In the genomic region with DNA sequence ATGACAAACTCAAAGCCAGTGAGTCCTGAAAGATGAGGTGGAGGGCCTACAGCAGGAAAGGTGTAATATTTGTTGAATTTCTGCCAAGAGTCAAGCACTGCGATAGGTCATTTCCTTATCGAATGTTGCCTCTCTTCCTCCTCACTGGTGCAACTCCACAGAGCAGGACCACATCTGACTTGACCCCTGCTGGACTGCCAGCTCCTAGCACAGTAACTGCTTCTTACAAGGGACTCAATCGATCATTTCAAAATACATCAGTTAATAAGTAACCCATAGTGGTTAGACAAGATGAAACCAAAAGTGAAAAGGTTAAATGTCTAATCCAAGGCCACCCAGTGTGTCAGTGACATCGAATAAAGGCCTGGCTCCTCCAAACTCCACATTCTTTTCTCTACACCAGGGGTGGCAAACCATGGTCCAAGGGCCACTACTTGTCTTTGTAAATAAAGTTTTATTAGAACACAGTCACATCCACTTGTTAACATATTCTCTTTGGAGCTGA, we compare ENCODE assay signal across 8 cellular contexts.
DNase-seq lines count a peak whose midpoint lies in the region; ATAC-seq, FAIRE-seq and TF ChIP-seq lines count a peak whose summit lies in the region.

No MANE protein-coding gene starts in this region.

- no peaks in the 10 kb centered on the region for H3K9me3 ChIP-seq in keratinocyte (ENCODE audit: control insufficient read depth, low read depth, low read length)
- no peaks in the 10 kb centered on the region for H3K9me3 ChIP-seq in tibial nerve

- DNase-seq in GM13976 (ENCODE audit: low spot score) (peak; percentile 64), keratinocyte (ENCODE audit: low read depth, low spot score) (peak; percentile 21), KG1 (lab: John Stamatoyannopoulos, UW) (no peak), cortex of kidney (lab: John Stamatoyannopoulos, UW) (no peak), D341Med (ENCODE audit: low spot score) (no peak), tibial nerve (ENCODE audit: low spot score in 2 of 2) (no peak)

- H3K36me3 ChIP-seq in keratinocyte (ENCODE audit: control insufficient read depth in 2 of 2, extremely low read depth in 1 of 2, insufficient read depth in 2 of 2, low read length in 2 of 2) (peaks cover 2 to 3% of the 10 kb centered on the region in 2 experiments), tibial nerve (no peaks in the 10 kb centered on the region)

- no peak overlapping the region for H3K27ac ChIP-seq in keratinocyte (ENCODE audit: control insufficient read depth, insufficient read depth, low read length)
- no peak overlapping the region for H3K27ac ChIP-seq in tibial nerve

- ATAC-seq in GM21528 (IDR thresholded peaks at IDR 0.05; ENCODE audit: low FRiP score, unreplicated experiment), result peak; percentile 94
- ATAC-seq in HG03442 (IDR thresholded peaks at IDR 0.05; ENCODE audit: unreplicated experiment), result peak; percentile 77

- dilution Hi-C loops in keratinocyte (cut with MboI; ENCODE audit: extremely low pct_ligation_motif_present, low sequenced_read_pairs), result no loop called here

- peak overlapping the region; percentile 76 for H3K4me2 ChIP-seq in keratinocyte (ENCODE audit: control insufficient read depth, extremely low read depth, insufficient read depth, low read depth, low read length)

- no peaks in the 10 kb centered on the region for H3K9me1 ChIP-seq in keratinocyte (ENCODE audit: control insufficient read depth, extremely low read depth, insufficient read depth, low read length)

- H4K20me1 ChIP-seq in keratinocyte (ENCODE audit: control insufficient read depth, extremely low read depth, insufficient read depth, low read length), result no peaks in the 10 kb centered on the region

- no peak overlapping the region for H3K4me3 ChIP-seq in keratinocyte (ENCODE audit: control insufficient read depth in 2 of 3, extremely low read depth in 1 of 3, insufficient read depth in 2 of 3, low read depth in 1 of 3, low read length in 3 of 3)
- no peak overlapping the region for H3K4me3 ChIP-seq in tibial nerve

- TF ChIP-seq POLR2A in tibial nerve (IDR thresholded peaks at IDR 0.05), result no peak

- H3K4me1 ChIP-seq in keratinocyte (ENCODE audit: control insufficient read depth, extremely low read depth, insufficient read depth, low read length), result peaks cover 48% of the 10 kb centered on the region
- no peaks in the 10 kb centered on the region for H3K4me1 ChIP-seq in tibial nerve

- H3K79me2 ChIP-seq in keratinocyte (ENCODE audit: control insufficient read depth, insufficient read depth, low read length), result peaks cover 10% of the 10 kb centered on the region

- TF ChIP-seq EP300 in tibial nerve (IDR thresholded peaks at IDR 0.05), result no peak

- 68 to 77% methylated on average over 4 of the region's 4 CpGs for WGBS in tibial nerve, 2 donors

- H3K27me3 ChIP-seq in keratinocyte (ENCODE audit: control insufficient read depth, extremely low read depth, insufficient read depth, low read length), result no peaks in the 10 kb centered on the region
- no peaks in the 10 kb centered on the region for H3K27me3 ChIP-seq in tibial nerve

- no peak overlapping the region for H2AFZ ChIP-seq in keratinocyte (ENCODE audit: control insufficient read depth, low read length)

- FAIRE-seq in keratinocyte (lab: Jason Lieb, UNC), result peak; percentile 94

- in situ Hi-C loops in GM13976 (cut with MboI; ENCODE audit: low sequenced_read_pairs, unreplicated experiment), result no loop called here

- H3K9ac ChIP-seq in keratinocyte (ENCODE audit: control insufficient read depth, extremely low read depth, insufficient read depth, low read length), result no peak overlapping the region

- TF ChIP-seq CTCF in GM13976 (IDR thresholded peaks at IDR 0.05; ENCODE audit: borderline replicate concordance, control extremely low read depth, extremely low read depth, insufficient read depth, missing control alignments) (no peak), keratinocyte (optimal IDR thresholded peaks at IDR 0.05 in 1 of 3, IDR thresholded peaks at IDR 0.05 in 1 of 3, conservative IDR thresholded peaks at IDR 0.05 in 1 of 3; ENCODE audit: extremely low read depth in 1 of 3, insufficient read depth in 2 of 3, low read length in 3 of 3) (peak in 2 of 3 experiments; percentile 11 to 17), tibial nerve (IDR thresholded peaks at IDR 0.05) (no peak)

Comparison
In these comparisons a context has a peak if more than half of its experiments do, and no peak if none do; other contexts are left out.
1. DNase-seq: peak in GM13976 (single experiment) and keratinocyte (single experiment); none in KG1 (single experiment), cortex of kidney (single experiment), D341Med (single experiment) and tibial nerve (0 of 2).
2. CTCF ChIP-seq: peak in keratinocyte (2 of 3); none in GM13976 (single experiment) and tibial nerve (0 of 5).